Comparison of ENCODE assay signal across 10 cellular contexts in genomic region chr12:109625131-109625559, GRCh38. TPM values are rescaled to one million over a fixed set of nuclear protein-coding genes. Genes with fewer than 3 reads are reported as not detected.
DNase-seq lines count a peak whose midpoint lies in the region; ATAC-seq and TF ChIP-seq lines count a peak whose summit lies in the region.
"Had no signal": no experiment of that assay in that cellular context is flagged by ENCODE, and none has a peak within 500 bp of the region (broad histone marks: within the 10 kb centered on the region; RNA-seq: fewer than 3 reads in every experiment).

No MANE protein-coding gene starts in this region.

- H3K4me1 ChIP-seq in mammary epithelial cell (ENCODE audit: insufficient read depth, low read length), result peaks cover 9% of the 10 kb centered on the region

- H3K27ac ChIP-seq in mammary epithelial cell (ENCODE audit: insufficient read depth, low read depth, low read length), result no peak overlapping the region
- no peak overlapping the region for H3K27ac ChIP-seq in coronary artery

- peak; percentile 15 for ATAC-seq in stimulated activated naive CD8-positive, alpha-beta T cell treated with anti-CD3 and anti-CD28 coated beads, Interleukin-15, amount 100 ng/mL, for 72 hours
- ATAC-seq in stimulated activated naive CD8-positive, alpha-beta T cell treated with anti-CD3 and anti-CD28 coated beads, Interleukin-15, Interleukin-2, amounts not matched to agents 100 U/mL and 50 U/mL, for 24 hours, result no peak
- no peak for ATAC-seq in HG03196 (IDR thresholded peaks at IDR 0.05; ENCODE audit: unreplicated experiment)

- no peaks in the 10 kb centered on the region for H3K9me3 ChIP-seq in mammary epithelial cell (replicated peaks; ENCODE audit: insufficient read depth, low read length)

- H3K36me3 ChIP-seq in mammary epithelial cell (ENCODE audit: insufficient read depth, low read length), result no peaks in the 10 kb centered on the region

- no peak overlapping the region for H3K4me2 ChIP-seq in mammary epithelial cell (ENCODE audit: insufficient read depth, low read depth, low read length)
- H3K4me2 ChIP-seq: GM23338 had no signal

- peaks cover 10% of the 10 kb centered on the region for H3K4me1 Mint-ChIP-seq in stimulated activated naive CD8-positive, alpha-beta T cell treated with anti-CD3 and anti-CD28 coated beads, Interleukin-15, amount 100 ng/mL, for 72 hours

- CTCF ChIA-PET in mammary epithelial cell (lab: Charles Lee; ENCODE audit: low non-redundant PET), result no interaction called here

- peaks cover 50% of the 10 kb centered on the region for H3K27me3 Mint-ChIP-seq in stimulated activated naive CD8-positive, alpha-beta T cell treated with anti-CD3 and anti-CD28 coated beads, Interleukin-15, amount 100 ng/mL, for 72 hours

- H3K4me3 ChIP-seq in mammary epithelial cell (replicated peaks in 1 of 3; ENCODE audit: insufficient read depth in 1 of 3, low read depth in 2 of 3, low read length in 3 of 3) (no peak overlapping the region), coronary artery (no peak overlapping the region)
- H3K4me3 ChIP-seq: GM23338 had no signal

- no peaks in the 10 kb centered on the region for H3K27me3 ChIP-seq in mammary epithelial cell (ENCODE audit: insufficient read depth, low read length)

- intact Hi-C loops in mammary epithelial cell (cut with micrococcal nuclease), result no loop called here

- H3K27ac Mint-ChIP-seq in stimulated activated naive CD8-positive, alpha-beta T cell treated with anti-CD3 and anti-CD28 coated beads, Interleukin-15, amount 100 ng/mL, for 72 hours, result no peak overlapping the region
- H3K27ac Mint-ChIP-seq: GM23338 had no signal

- H3K4me3 Mint-ChIP-seq in stimulated activated naive CD8-positive, alpha-beta T cell treated with anti-CD3 and anti-CD28 coated beads, Interleukin-15, amount 100 ng/mL, for 72 hours, result no peak overlapping the region
- H3K4me3 Mint-ChIP-seq: GM23338 had no signal

- WGBS in mammary epithelial cell (ENCODE audit: low coverage, missing lambda C conversion rate), result 97% methylated on average over 3 of the region's 6 CpGs

- no peaks in the 10 kb centered on the region for H3K9me3 Mint-ChIP-seq in stimulated activated naive CD8-positive, alpha-beta T cell treated with anti-CD3 and anti-CD28 coated beads, Interleukin-15, amount 100 ng/mL, for 72 hours
- H3K9me3 Mint-ChIP-seq: GM23338 had no signal

- DNase-seq in stimulated activated naive CD8-positive, alpha-beta T cell treated with anti-CD3 and anti-CD28 coated beads, Interleukin-15, amount 100 ng/mL, for 72 hours, result no peak
- no peak for DNase-seq in stimulated activated naive CD8-positive, alpha-beta T cell treated with anti-CD3 and anti-CD28 coated beads, Interleukin-15, Interleukin-2, amounts not matched to agents 100 U/mL and 50 U/mL, for 24 hours
- peak; percentile 11 for DNase-seq in mammary epithelial cell
- peak; percentile 60 for DNase-seq in iris pigment epithelial cell (ENCODE audit: low read depth)
- DNase-seq in dermis blood vessel endothelial cell, result no peak
- no peak for DNase-seq in GM13976 (ENCODE audit: low spot score)
- DNase-seq in coronary artery (ENCODE audit: low spot score), result no peak
- DNase-seq: NCI-H748 treated with DMSO at 0.1 percent for 48 hours had no signal

- H4K20me1 ChIP-seq in mammary epithelial cell (ENCODE audit: insufficient read depth, low read length), result no peaks in the 10 kb centered on the region

- dilution Hi-C loops in mammary epithelial cell (cut with HindIII; ENCODE audit: low sequenced_read_pairs), result no loop called here

- no TSS peak for BruUV-seq in mammary epithelial cell (replicated peaks; lab: Mats Ljungman, UMichigan)

- TF ChIP-seq CTCF in mammary epithelial cell (conservative IDR thresholded peaks at IDR 0.05 in 1 of 2, IDR thresholded peaks at IDR 0.05 in 1 of 2; ENCODE audit: extremely low read depth in 1 of 2, insufficient read depth in 1 of 2, low read depth in 1 of 2, low read length in 2 of 2) (peak in 1 of 2 donors; percentile 17), GM13976 (IDR thresholded peaks at IDR 0.05; ENCODE audit: borderline replicate concordance, control extremely low read depth, extremely low read depth, insufficient read depth, missing control alignments) (no peak), coronary artery (IDR thresholded peaks at IDR 0.05) (no peak)

- in situ Hi-C loops in mammary epithelial cell (cut with MboI; ENCODE audit: low sequenced_read_pairs in 2 of 2), result no loop called here
- in situ Hi-C loops in GM13976 (cut with MboI; ENCODE audit: low sequenced_read_pairs, unreplicated experiment), result no loop called here

- no peaks in the 10 kb centered on the region for H3K79me2 ChIP-seq in mammary epithelial cell (ENCODE audit: insufficient read depth, low read length)

- H3K9ac ChIP-seq in mammary epithelial cell (ENCODE audit: insufficient read depth, low read length), result no peak overlapping the region

- no peak overlapping the region for H2AFZ ChIP-seq in mammary epithelial cell (ENCODE audit: low read depth, low read length)
- H2AFZ ChIP-seq: GM23338 had no signal

RNA-seq across cellular contexts. Expression of gene MVK, which starts 51.6 kb away (rescaled TPM):
- total RNA-seq in mammary epithelial cell (10 to 100 TPM; 26.8 to 51.5 TPM), dermis blood vessel endothelial cell (18.2 and 34.2 TPM in 2 replicates)
- 43.1 TPM for polyA plus RNA-seq in mammary epithelial cell
- 42.0 TPM for polyA minus RNA-seq in mammary epithelial cell

RNA-seq across cellular contexts. Expression of gene MMAB, which starts 51.8 kb away (rescaled TPM):
- 10 to 100 TPM; 27.5 to 67.8 TPM for total RNA-seq in mammary epithelial cell
- 51.6 TPM for polyA plus RNA-seq in mammary epithelial cell
- polyA minus RNA-seq in mammary epithelial cell, result 40.1 TPM
- total RNA-seq in dermis blood vessel endothelial cell, result 14.0 and 26.9 TPM in 2 replicates

Comparison
In these comparisons a context has a peak if more than half of its experiments do, and no peak if none do; other contexts are left out.
1. DNase-seq: peak in mammary epithelial cell (single experiment) and iris pigment epithelial cell (single experiment); none in stimulated activated naive CD8-positive, alpha-beta T cell treated with anti-CD3 and anti-CD28 coated beads, Interleukin-15, amount 100 ng/mL, for 72 hours (0 of 2), stimulated activated naive CD8-positive, alpha-beta T cell treated with anti-CD3 and anti-CD28 coated beads, Interleukin-15, Interleukin-2, amounts not matched to agents 100 U/mL and 50 U/mL, for 24 hours (single experiment), dermis blood vessel endothelial cell (single experiment), GM13976 (single experiment) and coronary artery (single experiment).